8 cellular contexts compared by ENCODE assay signal in the genomic region with DNA sequence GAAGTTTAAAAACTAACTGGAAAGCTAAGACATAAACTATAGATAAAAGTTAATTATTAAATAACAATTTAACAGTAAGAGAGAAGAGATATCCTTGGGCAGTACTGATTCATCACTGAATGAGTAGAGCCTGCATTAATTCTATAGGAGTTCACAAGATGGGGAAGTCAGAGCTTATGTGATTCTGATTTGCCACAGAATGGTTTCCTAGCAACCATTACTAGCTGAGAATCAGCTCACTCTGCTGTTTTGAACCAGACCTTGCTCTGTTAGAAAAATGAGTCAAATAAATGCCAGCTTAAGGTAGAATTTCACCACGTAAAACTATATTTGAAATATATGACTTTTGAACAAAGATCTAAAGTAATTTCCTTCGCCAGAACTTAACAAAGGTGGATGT.
DNase-seq lines count a peak whose midpoint lies in the region; ATAC-seq, FAIRE-seq and TF ChIP-seq lines count a peak whose summit lies in the region.

No MANE protein-coding gene starts in this region.

- ATAC-seq in activated T-cell treated with anti-CD3 and anti-CD28 coated beads, Interleukin-2, amount 50 U/mL, for 72 hours (replicated peaks in 1 of 2): peak; percentile 66
- peak; percentile 58 for ATAC-seq in stimulated activated naive CD8-positive, alpha-beta T cell treated with anti-CD3 and anti-CD28 coated beads, Interleukin-15, Interleukin-2, amounts not matched to agents 100 U/mL and 50 U/mL, for 24 hours
- ATAC-seq in HG02610 (IDR thresholded peaks at IDR 0.05; ENCODE audit: unreplicated experiment): no peak

- H3K36me3 Mint-ChIP-seq in activated T-cell treated with anti-CD3 and anti-CD28 coated beads, Interleukin-2, amount 50 U/mL, for 72 hours (ENCODE audit: insufficient read depth in 2 of 2): peaks cover 0 to 6% of the 10 kb centered on the region in 2 donors
- H3K36me3 Mint-ChIP-seq in activated naive CD8-positive, alpha-beta T cell: peaks cover 3% of the 10 kb centered on the region

- no peak for FAIRE-seq in H54 (lab: Jason Lieb, UNC)

- H3K27me3 Mint-ChIP-seq in activated T-cell treated with anti-CD3 and anti-CD28 coated beads, Interleukin-2, amount 50 U/mL, for 72 hours (ENCODE audit: low read depth): no peaks in the 10 kb centered on the region
- no peaks in the 10 kb centered on the region for H3K27me3 Mint-ChIP-seq in activated naive CD8-positive, alpha-beta T cell

- H3K79me2 ChIP-seq in MM.1S (ENCODE audit: low read length): no peaks in the 10 kb centered on the region

- peaks cover 0 to 4% of the 10 kb centered on the region in 2 donors for H3K9me3 Mint-ChIP-seq in activated T-cell treated with anti-CD3 and anti-CD28 coated beads, Interleukin-2, amount 50 U/mL, for 72 hours
- H3K9me3 Mint-ChIP-seq in activated naive CD8-positive, alpha-beta T cell (ENCODE audit: low read depth): no peaks in the 10 kb centered on the region

- H3K4me2 ChIP-seq in MM.1S (ENCODE audit: low read depth, low read length): no peak overlapping the region

- no peaks in the 10 kb centered on the region for H3K27me3 ChIP-seq in MM.1S (replicated peaks; ENCODE audit: insufficient read depth, low read length)

- peaks cover 61% of the 10 kb centered on the region for H3K4me1 Mint-ChIP-seq in activated T-cell treated with anti-CD3 and anti-CD28 coated beads, Interleukin-2, amount 50 U/mL, for 72 hours (ENCODE audit: low read depth)
- peaks cover 86% of the 10 kb centered on the region for H3K4me1 Mint-ChIP-seq in activated naive CD8-positive, alpha-beta T cell (ENCODE audit: low read depth)

- no peak overlapping the region for H3K4me3 ChIP-seq in MM.1S (ENCODE audit: low read length)

- no peaks in the 10 kb centered on the region for H3K9me2 ChIP-seq in MM.1S (replicated peaks; ENCODE audit: insufficient read depth, low read length)

- no peaks in the 10 kb centered on the region for H3K36me3 ChIP-seq in MM.1S (replicated peaks; ENCODE audit: insufficient read depth, low read length)

- no peaks in the 10 kb centered on the region for H3K9me3 ChIP-seq in MM.1S (replicated peaks; ENCODE audit: insufficient read depth, low read length)

- H3K9ac ChIP-seq in MM.1S (ENCODE audit: low read length): no peak overlapping the region

- no peak for TF ChIP-seq POLR2A in H54 (IDR thresholded peaks at IDR 0.05; ENCODE audit: low read depth, low read length)

- no peaks in the 10 kb centered on the region; the same call in 1 of the 2 replicates for H3K4me1 ChIP-seq in MM.1S (ENCODE audit: low read length)

- no peaks in the 10 kb centered on the region for H4K20me1 ChIP-seq in MM.1S (ENCODE audit: insufficient read depth, low read length)

- no peak for TF ChIP-seq CTCF in MM.1S (IDR thresholded peaks at IDR 0.05; ENCODE audit: low read length)

- DNase-seq in activated T-cell treated with anti-CD3 and anti-CD28 coated beads, Interleukin-2, amount 50 U/mL, for 72 hours: peak; percentile 8 to 15
- DNase-seq in activated T-cell treated with anti-CD3 and anti-CD28 coated beads for 4 hours (no peak), MM.1S (peak; percentile 6), NCI-H526 treated with DMSO at 0.1 percent for 48 hours (lab: John Stamatoyannopoulos, UW) (no peak), H54 (ENCODE audit: insufficient read length, low spot score) (no peak)
- DNase-seq in stimulated activated naive CD8-positive, alpha-beta T cell treated with anti-CD3 and anti-CD28 coated beads, Interleukin-15, Interleukin-2, amounts not matched to agents 100 U/mL and 50 U/mL, for 24 hours: no peak

- H3K27ac ChIP-seq in MM.1S (ENCODE audit: low read length): no peak overlapping the region

- no peak overlapping the region for H2AFZ ChIP-seq in MM.1S (ENCODE audit: low read length)

- H3F3A ChIP-seq in MM.1S (ENCODE audit: insufficient read depth, low read length): no peaks in the 10 kb centered on the region

- peak overlapping the region; percentile 58 to 70 for H3K4me3 Mint-ChIP-seq in activated T-cell treated with anti-CD3 and anti-CD28 coated beads, Interleukin-2, amount 50 U/mL, for 72 hours
- peak overlapping the region; percentile 65 for H3K4me3 Mint-ChIP-seq in activated naive CD8-positive, alpha-beta T cell

- peak overlapping the region; percentile 59 for H3K27ac Mint-ChIP-seq in activated T-cell treated with anti-CD3 and anti-CD28 coated beads, Interleukin-2, amount 50 U/mL, for 72 hours
- peak overlapping the region; percentile 76 for H3K27ac Mint-ChIP-seq in activated naive CD8-positive, alpha-beta T cell

Comparison
In these comparisons a context has a peak if more than half of its experiments do, and no peak if none do; other contexts are left out.
1. DNase-seq: peak in activated T-cell treated with anti-CD3 and anti-CD28 coated beads, Interleukin-2, amount 50 U/mL, for 72 hours (2 of 2) and MM.1S (single experiment); none in activated T-cell treated with anti-CD3 and anti-CD28 coated beads for 4 hours (single experiment), stimulated activated naive CD8-positive, alpha-beta T cell treated with anti-CD3 and anti-CD28 coated beads, Interleukin-15, Interleukin-2, amounts not matched to agents 100 U/mL and 50 U/mL, for 24 hours (single experiment), NCI-H526 treated with DMSO at 0.1 percent for 48 hours (single experiment) and H54 (single experiment).